In genomic region chr4:38255572-38255971, GRCh38 we compare ENCODE assay signal across 1 cellular context.
TF ChIP-seq lines count a peak whose summit lies in the region.

No MANE protein-coding gene starts in this region.

TF ChIP-seq in HepG2, 621 proteins besides CTCF, POLR2A, EP300 and RAD21 (continued from another document):
- no peak for TF ChIP-seq THRA (CRISPR knock-in tag; IDR thresholded peaks at IDR 0.05; ENCODE audit: borderline replicate concordance)
- no peak for TF ChIP-seq KMT2A (CRISPR knock-in tag; IDR thresholded peaks at IDR 0.05)
